ENCODE assay signal across 8 cellular contexts in genomic region chr17:74212262-74212912, GRCh38. TPM values are rescaled to one million over a fixed set of nuclear protein-coding genes. Genes with fewer than 3 reads are reported as not detected.
A peak's percentile ranks its signal among the peaks of the same experiment; 100 is the strongest.
DNase-seq lines count a peak whose midpoint lies in the region; ATAC-seq and TF ChIP-seq lines count a peak whose summit lies in the region.

No MANE protein-coding gene starts in this region.

- no peak overlapping the region for H2AFZ ChIP-seq in neuronal stem cell (ENCODE audit: low read length)

- DNase-seq in Caco-2 (peak in 1 of 2 experiments; percentile 30), fibroblast of gingiva (ENCODE audit: low read depth) (peak; percentile 14), neuronal stem cell (ENCODE audit: low spot score) (no peak), DMS153 (lab: John Stamatoyannopoulos, UW) (no peak), GF-D8 (lab: John Stamatoyannopoulos, UW) (no peak)
- peak; percentile 10 for DNase-seq in activated CD4-positive, alpha-beta T cell treated with anti-CD3 and anti-CD28 coated beads, Interleukin-2, amount 50 U/mL, for 1 hour

- peak overlapping the region; percentile 84 for H2BK15ac ChIP-seq in neuronal stem cell (ENCODE audit: low read length)

- H3K4me3 Mint-ChIP-seq in Caco-2 (ENCODE audit: unreplicated experiment): peak overlapping the region; percentile 76

- H2BK120ac ChIP-seq in neuronal stem cell (ENCODE audit: low read depth, low read length): peak overlapping the region; percentile 38

- H2AK5ac ChIP-seq in neuronal stem cell (ENCODE audit: low read depth, low read length): peak overlapping the region; percentile 78

- H3K23ac ChIP-seq in neuronal stem cell (ENCODE audit: low read depth, low read length, poor library complexity): peak overlapping the region; percentile 92

- H4K8ac ChIP-seq in neuronal stem cell (ENCODE audit: low read depth, low read length): no peak overlapping the region

- H3K9me3 ChIP-seq in Caco-2 (no peaks in the 10 kb centered on the region), neuronal stem cell (replicated peaks in 1 of 2; ENCODE audit: control insufficient read depth in 2 of 2, insufficient read depth in 1 of 2, low read depth in 1 of 2, low read length in 2 of 2) (no peaks in the 10 kb centered on the region)

- no peak overlapping the region for H3K4ac ChIP-seq in neuronal stem cell (ENCODE audit: low read length)

- H3K27me3 Mint-ChIP-seq in Caco-2 (ENCODE audit: insufficient read depth, unreplicated experiment): no peaks in the 10 kb centered on the region

- no peak overlapping the region for H3K4me2 ChIP-seq in neuronal stem cell (ENCODE audit: insufficient read depth, low read length, poor library complexity, severe bottlenecking)

- H3K36me3 ChIP-seq in Caco-2 (ENCODE audit: control insufficient read depth, insufficient read depth, low read length) (peaks cover 5% of the 10 kb centered on the region; the same call in 1 of the 2 replicates), neuronal stem cell (replicated peaks in 1 of 2; ENCODE audit: control insufficient read depth in 2 of 2, insufficient read depth in 2 of 2, low read length in 2 of 2) (peaks cover 18 to 32% of the 10 kb centered on the region in 2 donors)

- POLR2A ChIA-PET in Caco-2 (lab: Charles Lee): interaction anchor here (1.6 kb wide), 1 partner anchor 9 kb away, joined by 6 read pairs; the partner anchor contains the start of gene RPL38

- no peak overlapping the region for H2BK5ac ChIP-seq in neuronal stem cell (ENCODE audit: low read length)

- no peak for TF ChIP-seq CTCF in Caco-2 (IDR thresholded peaks at IDR 0.05; ENCODE audit: insufficient read depth in 1 of 2, low read depth in 1 of 2, low read length in 1 of 2, severe bottlenecking in 1 of 2, unreplicated experiment in 1 of 2)

- BruUV-seq in Caco-2 (replicated peaks; lab: Mats Ljungman, UMichigan): no TSS peak

- no peak overlapping the region for H3K27ac ChIP-seq in neuronal stem cell (replicated peaks; ENCODE audit: low read length)

- WGBS in neuronal stem cell (ENCODE audit: extremely low coverage in 2 of 2, insufficient read length in 2 of 2, insufficient replicate concordance in 1 of 2), 2 donors: no CpG with 5 or more reads among the region's 44 CpGs

- H3K4me1 Mint-ChIP-seq in Caco-2 (ENCODE audit: low read depth, unreplicated experiment): peaks cover 26% of the 10 kb centered on the region

- no peak overlapping the region for H3K14ac ChIP-seq in neuronal stem cell (ENCODE audit: low read length)

- peak overlapping the region; percentile 68 for H2BK12ac ChIP-seq in neuronal stem cell (ENCODE audit: low read length)

- peaks cover 21% of the 10 kb centered on the region for H3K4me1 ChIP-seq in Caco-2
- peaks cover 16 to 59% of the 10 kb centered on the region in 2 donors for H3K4me1 ChIP-seq in neuronal stem cell (ENCODE audit: control insufficient read depth in 2 of 2, insufficient read depth in 1 of 2, low read depth in 1 of 2, low read length in 2 of 2)

- H3K27ac Mint-ChIP-seq in Caco-2 (ENCODE audit: unreplicated experiment): peak overlapping the region; percentile 83

- H3K27me3 ChIP-seq in Caco-2 (replicated peaks; ENCODE audit: control insufficient read depth, insufficient read depth, low read length) (no peaks in the 10 kb centered on the region), neuronal stem cell (ENCODE audit: control insufficient read depth in 3 of 3, insufficient read depth in 3 of 3, low read depth in 1 of 3, low read length in 3 of 3) (peaks cover 0 to 31% (median 6%) of the 10 kb centered on the region in 3 experiments)

- H3K9ac ChIP-seq in neuronal stem cell (ENCODE audit: low read depth, low read length, poor library complexity): peak overlapping the region; percentile 54

- CTCF ChIA-PET in Caco-2 (lab: Charles Lee): interaction anchor here (1.2 to 1.9 kb wide), 3 partner anchors 13 to 156 kb away, joined by 5 to 6 read pairs (median 6); no protein-coding TSS in a partner anchor

- no peaks in the 10 kb centered on the region for H3K9me3 Mint-ChIP-seq in Caco-2 (ENCODE audit: unreplicated experiment)

- peaks cover 61% of the 10 kb centered on the region for H3K36me3 Mint-ChIP-seq in Caco-2 (ENCODE audit: insufficient read depth, unreplicated experiment)

- ATAC-seq in HG02852 (IDR thresholded peaks at IDR 0.05; ENCODE audit: unreplicated experiment) (peak; percentile 1), HG02571 (IDR thresholded peaks at IDR 0.05; ENCODE audit: unreplicated experiment) (no peak)

- H3K4me3 ChIP-seq in Caco-2 (ENCODE audit: low read depth, low read length) (no peak overlapping the region), neuronal stem cell (ENCODE audit: low read length in 2 of 2) (no peak overlapping the region)

- H4K91ac ChIP-seq in neuronal stem cell (ENCODE audit: low read depth, low read length, poor library complexity): no peak overlapping the region

- H3K18ac ChIP-seq in neuronal stem cell (ENCODE audit: low read length): peak overlapping the region; percentile 90

- intact Hi-C loops in Caco-2 (cut with micrococcal nuclease; ENCODE audit: unreplicated experiment): loop anchor here (2.0 to 10.0 kb wide), 2 partner anchors 84 to 152 kb away; partner anchors contain the start of genes BTBD17 and GPR142

- H3K79me1 ChIP-seq in neuronal stem cell (ENCODE audit: low read depth, low read length): peaks cover 3% of the 10 kb centered on the region

RNA-seq across cellular contexts. Expression of gene TTYH2, which starts 1.0 kb away (rescaled TPM):
- total RNA-seq in Caco-2 (2022): 4.6 and 5.4 TPM in 2 replicates
- 1.3 TPM for polyA plus RNA-seq in neuronal stem cell (2013, experiment 1 of 2)
- 1.1 TPM for polyA plus RNA-seq in neuronal stem cell (2013, experiment 2 of 2)

RNA-seq across cellular contexts. Expression of gene RPL38, which starts 8.9 kb away (rescaled TPM):
- 1,319 and 1,408 TPM in 2 replicates for total RNA-seq in Caco-2 (2022)
- 4,161 TPM for polyA plus RNA-seq in neuronal stem cell (2013, experiment 1 of 2)
- 4,332 TPM for polyA plus RNA-seq in neuronal stem cell (2013, experiment 2 of 2)

Comparison
In these comparisons a context has a peak if more than half of its experiments do, and no peak if none do; other contexts are left out.
1. DNase-seq: peak in activated CD4-positive, alpha-beta T cell treated with anti-CD3 and anti-CD28 coated beads, Interleukin-2, amount 50 U/mL, for 1 hour (single experiment) and fibroblast of gingiva (single experiment); none in neuronal stem cell (single experiment), DMS153 (single experiment) and GF-D8 (single experiment).